ENCODE assay signal across 8 cellular contexts in the genomic region with DNA sequence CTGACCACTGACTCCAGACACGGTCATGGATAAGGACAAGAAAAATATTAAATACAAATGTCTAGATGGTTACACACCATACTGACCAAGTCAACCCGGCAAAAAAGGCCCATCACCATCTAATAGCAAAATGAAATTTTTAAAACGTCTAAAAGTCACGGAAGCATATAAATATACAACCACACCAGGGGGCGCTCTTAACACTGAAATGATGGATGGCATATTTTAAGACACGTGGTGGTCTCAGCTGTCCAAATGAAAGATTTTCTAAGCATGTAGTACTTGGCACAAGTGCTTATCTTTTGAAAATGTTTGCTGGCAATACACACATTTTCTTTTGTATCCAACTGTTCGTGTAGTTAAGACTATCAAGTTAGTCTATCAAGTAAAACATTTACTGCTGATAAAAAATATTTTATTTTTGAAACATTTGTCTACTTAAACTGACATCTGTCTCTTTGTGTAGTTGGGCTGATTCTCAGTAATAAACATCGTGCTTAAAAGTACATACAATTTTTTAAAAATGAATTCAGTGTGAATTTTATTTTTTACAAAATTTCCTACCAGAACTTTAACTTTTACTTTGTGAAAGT.
A peak's percentile ranks its signal among the peaks of the same experiment; 100 is the strongest.
DNase-seq lines count a peak whose midpoint lies in the region; ATAC-seq and TF ChIP-seq lines count a peak whose summit lies in the region.

No MANE protein-coding gene starts in this region.

- TF ChIP-seq CTCF in GM20000 (IDR thresholded peaks at IDR 0.05; ENCODE audit: extremely low read depth, missing control alignments) (peak; percentile 68), thoracic aorta (IDR thresholded peaks at IDR 0.05) (peak; percentile 61)

- no peaks in the 10 kb centered on the region for H3K79me1 ChIP-seq in mesenchymal stem cell (replicated peaks; ENCODE audit: low read length, poor library complexity, severe bottlenecking)

- no peak overlapping the region for H3K4ac ChIP-seq in mesenchymal stem cell (ENCODE audit: low read depth in 1 of 2, low read length in 2 of 2)

- no peak overlapping the region for H3K4me3 ChIP-seq in MG63
- H3K4me3 ChIP-seq in mesenchymal stem cell (ENCODE audit: insufficient read depth in 1 of 2, low read depth in 1 of 2, low read length in 2 of 2): no peak overlapping the region
- no peak overlapping the region for H3K4me3 ChIP-seq in thoracic aorta

- H3K4me1 ChIP-seq in mesenchymal stem cell (ENCODE audit: control insufficient read depth, insufficient read depth, low read depth, low read length): no peaks in the 10 kb centered on the region
- peaks cover 0 to 4% of the 10 kb centered on the region in 2 donors for H3K4me1 ChIP-seq in thoracic aorta (ENCODE audit: control insufficient read depth in 1 of 2, low read depth in 2 of 2)

- H2BK5ac ChIP-seq in mesenchymal stem cell (ENCODE audit: low read depth, low read length, poor library complexity, severe bottlenecking): no peak overlapping the region

- H3K23ac ChIP-seq in mesenchymal stem cell (ENCODE audit: low read length in 2 of 2): no peak overlapping the region

- no peaks in the 10 kb centered on the region for H3K36me3 ChIP-seq in MG63
- H3K36me3 ChIP-seq in mesenchymal stem cell (ENCODE audit: control insufficient read depth in 1 of 2, insufficient read depth in 2 of 2, low read depth in 1 of 2, low read length in 2 of 2): no peaks in the 10 kb centered on the region
- no peaks in the 10 kb centered on the region for H3K36me3 ChIP-seq in thoracic aorta

- H3K27ac ChIP-seq in mesenchymal stem cell (ENCODE audit: low read length, poor library complexity, severe bottlenecking) (no peak overlapping the region), thoracic aorta (no peak overlapping the region)

- H3K14ac ChIP-seq in mesenchymal stem cell (ENCODE audit: low read length in 2 of 2): no peak overlapping the region

- WGBS in mesenchymal stem cell: 10% methylated on average over 2 of the region's 8 CpGs

- no peak overlapping the region for H2BK120ac ChIP-seq in mesenchymal stem cell (ENCODE audit: low read depth, low read length)

- H2BK12ac ChIP-seq in mesenchymal stem cell (ENCODE audit: low read length in 2 of 2): no peak overlapping the region

- ATAC-seq in thoracic aorta (ENCODE audit: insufficient number of reproducible peaks, low FRiP score, low read depth) (no peak), HG03025 (IDR thresholded peaks at IDR 0.05; ENCODE audit: low FRiP score, unreplicated experiment) (no peak)

- peak; percentile 39 for DNase-seq in D341Med (ENCODE audit: low spot score)
- DNase-seq in GM20000 (ENCODE audit: low spot score): peak; percentile 40
- peak; percentile 6 for DNase-seq in MG63
- peak; percentile 12 for DNase-seq in T follicular helper cell (ENCODE audit: low read depth)
- peak; percentile 52 for DNase-seq in cerebellar cortex (ENCODE audit: low spot score)
- peak; percentile 63 for DNase-seq in mesenchymal stem cell
- DNase-seq in thoracic aorta (ENCODE audit: low spot score): peak; percentile 6

- no peaks in the 10 kb centered on the region for H3K9me3 ChIP-seq in MG63
- no peaks in the 10 kb centered on the region for H3K9me3 ChIP-seq in mesenchymal stem cell (ENCODE audit: control insufficient read depth, low read length)
- H3K9me3 ChIP-seq in thoracic aorta: no peaks in the 10 kb centered on the region

- H4K91ac ChIP-seq in mesenchymal stem cell (ENCODE audit: low read length): no peak overlapping the region

- H2BK15ac ChIP-seq in mesenchymal stem cell (ENCODE audit: low read depth, poor library complexity, severe bottlenecking): no peak overlapping the region

- H3K4me2 ChIP-seq in mesenchymal stem cell (ENCODE audit: low read length, poor library complexity, severe bottlenecking): no peak overlapping the region

- H3K27me3 ChIP-seq in MG63 (no peaks in the 10 kb centered on the region), mesenchymal stem cell (ENCODE audit: control insufficient read depth in 1 of 2, insufficient read depth in 1 of 2, low read length in 2 of 2) (no peaks in the 10 kb centered on the region), thoracic aorta (replicated peaks; ENCODE audit: insufficient read depth) (no peaks in the 10 kb centered on the region)

- no peak overlapping the region for H4K8ac ChIP-seq in mesenchymal stem cell (ENCODE audit: low read length)

- no peak overlapping the region for H2AFZ ChIP-seq in mesenchymal stem cell (ENCODE audit: low read depth, low read length)

- H3K9ac ChIP-seq in mesenchymal stem cell (ENCODE audit: low read length): no peak overlapping the region

- H2AK5ac ChIP-seq in mesenchymal stem cell (ENCODE audit: low read length, severe bottlenecking): no peak overlapping the region

- no peak overlapping the region for H3K18ac ChIP-seq in mesenchymal stem cell (ENCODE audit: low read depth in 1 of 2, low read length in 2 of 2)

Comparison
In these comparisons a context has a peak if more than half of its experiments do, and no peak if none do; other contexts are left out.
1. DNase-seq: peak in every context shown above with its lines; median percentile 63 in mesenchymal stem cell; 52 in cerebellar cortex; 40 in GM20000; 39 in D341Med; 12 in T follicular helper cell; 6 in MG63; 6 in thoracic aorta.